In genomic region chr4:10079256-10079655, GRCh38 we compare ENCODE assay signal across 17 cellular contexts. TPM values are rescaled to one million over a fixed set of nuclear protein-coding genes. Genes with fewer than 3 reads are reported as not detected.
DNase-seq lines count a peak whose midpoint lies in the region; ATAC-seq and TF ChIP-seq lines count a peak whose summit lies in the region.
"Had no signal": no experiment of that assay in that cellular context is flagged by ENCODE, and none has a peak within 500 bp of the region (broad histone marks: within the 10 kb centered on the region; RNA-seq: fewer than 3 reads in every experiment).

No MANE protein-coding gene starts in this region.

- H3K27me3 Mint-ChIP-seq in CD8-positive, alpha-beta T cell (ENCODE audit: low read depth), result no peaks in the 10 kb centered on the region
- H3K27me3 Mint-ChIP-seq in naive thymus-derived CD8-positive, alpha-beta T cell, result no peaks in the 10 kb centered on the region
- no peaks in the 10 kb centered on the region for H3K27me3 Mint-ChIP-seq in Calu3 (ENCODE audit: unreplicated experiment)

- no peak overlapping the region for H3K4me3 Mint-ChIP-seq in CD8-positive, alpha-beta T cell
- no peak overlapping the region for H3K4me3 Mint-ChIP-seq in naive thymus-derived CD8-positive, alpha-beta T cell
- no peak overlapping the region for H3K4me3 Mint-ChIP-seq in Calu3 (ENCODE audit: low read depth, unreplicated experiment)
- H3K4me3 Mint-ChIP-seq: endodermal cell, nephron had no signal

- TF ChIP-seq CTCF in CD8-positive, alpha-beta T cell (IDR thresholded peaks at IDR 0.05), result no peak
- TF ChIP-seq CTCF in coronary artery (IDR thresholded peaks at IDR 0.05) (no peak), Calu3 (IDR thresholded peaks at IDR 0.05; ENCODE audit: unreplicated experiment) (no peak)

- H3K9me3 ChIP-seq in CD8-positive, alpha-beta T cell (ENCODE audit: low read length), result no peaks in the 10 kb centered on the region

- peaks cover 95% of the 10 kb centered on the region for H3K36me3 Mint-ChIP-seq in CD8-positive, alpha-beta T cell
- H3K36me3 Mint-ChIP-seq in naive thymus-derived CD8-positive, alpha-beta T cell, result peaks cover 0 to 99% (median 18%) of the 10 kb centered on the region in 3 donors
- H3K36me3 Mint-ChIP-seq in Calu3 (ENCODE audit: insufficient read depth, unreplicated experiment), result peaks cover 12% of the 10 kb centered on the region

- POLR2A ChIA-PET in CD8-positive, alpha-beta T cell (lab: Charles Lee), result no interaction called here
- POLR2A ChIA-PET in naive thymus-derived CD8-positive, alpha-beta T cell (lab: Charles Lee), result no interaction called here

- peaks cover 96% of the 10 kb centered on the region for H3K36me3 ChIP-seq in CD8-positive, alpha-beta T cell (ENCODE audit: insufficient read depth, low read length)

- peak; percentile 4 for DNase-seq in 8988T
- DNase-seq in CD8-positive, alpha-beta T cell, result peak in 2 of 7 experiments; percentile 3 to 36
- DNase-seq in coronary artery (ENCODE audit: low spot score), result peak; percentile 59
- no peak for DNase-seq in naive thymus-derived CD8-positive, alpha-beta T cell
- no peak for DNase-seq in Calu3
- no peak for DNase-seq in stimulated activated naive CD4-positive, alpha-beta T cell treated with Interleukin-2 at 50 U/mL for 16 hours (lab: John Stamatoyannopoulos, UW)
- DNase-seq: caudate nucleus; DMS 273 treated with DMSO at 0.1 percent for 48 hours; NCI-H1694; NCI-H226; NK-92 treated with Interleukin-12 subunit alpha and Interleukin-12 subunit beta, amount 100 ng/mL, for 24 hours; retina had no signal

- no peaks in the 10 kb centered on the region for H3K4me1 ChIP-seq in CD8-positive, alpha-beta T cell (ENCODE audit: insufficient read depth, low read length)

- H3K4me1 Mint-ChIP-seq in CD8-positive, alpha-beta T cell (ENCODE audit: low read depth), result peaks cover 2% of the 10 kb centered on the region
- peaks cover 0 to 5% (median 2%) of the 10 kb centered on the region in 4 donors for H3K4me1 Mint-ChIP-seq in naive thymus-derived CD8-positive, alpha-beta T cell
- no peaks in the 10 kb centered on the region for H3K4me1 Mint-ChIP-seq in Calu3 (ENCODE audit: low read depth, unreplicated experiment)
- H3K4me1 Mint-ChIP-seq: endodermal cell, nephron had no signal

- no peaks in the 10 kb centered on the region for H3K9me3 Mint-ChIP-seq in CD8-positive, alpha-beta T cell
- H3K9me3 Mint-ChIP-seq in naive thymus-derived CD8-positive, alpha-beta T cell, result no peaks in the 10 kb centered on the region
- H3K9me3 Mint-ChIP-seq in Calu3 (ENCODE audit: low read depth, unreplicated experiment), result no peaks in the 10 kb centered on the region
- H3K9me3 Mint-ChIP-seq: endodermal cell, nephron had no signal

- no peak overlapping the region for H3K4me3 ChIP-seq in CD8-positive, alpha-beta T cell (ENCODE audit: low read depth, low read length)
- no peak overlapping the region for H3K4me3 ChIP-seq in coronary artery
- H3K4me3 ChIP-seq: lung had no signal

- intact Hi-C loops in CD8-positive, alpha-beta T cell (cut with DNase I, micrococcal nuclease), result loop anchor here in 1 of 2 experiments (5.0 kb wide), 1 partner anchor 463 kb away; no protein-coding TSS in a partner anchor
- intact Hi-C loops in Calu3 (cut with micrococcal nuclease; ENCODE audit: unreplicated experiment), result no loop called here

- peak overlapping the region; percentile 27 for H3K27ac Mint-ChIP-seq in CD8-positive, alpha-beta T cell
- peak overlapping the region in 6 of 10 donors; percentile 20 to 81 (median 72) for H3K27ac Mint-ChIP-seq in naive thymus-derived CD8-positive, alpha-beta T cell
- no peak overlapping the region for H3K27ac Mint-ChIP-seq in Calu3 (ENCODE audit: unreplicated experiment)
- H3K27ac Mint-ChIP-seq: endodermal cell, nephron had no signal

- no peak for ATAC-seq in CD8-positive, alpha-beta T cell
- no peak for ATAC-seq in naive thymus-derived CD8-positive, alpha-beta T cell
- ATAC-seq in GM18858 (IDR thresholded peaks at IDR 0.05; ENCODE audit: unreplicated experiment), result no peak
- no peak for ATAC-seq in HG03097 (IDR thresholded peaks at IDR 0.05; ENCODE audit: low FRiP score, unreplicated experiment)

- no TSS peak for BruUV-seq in Calu3 (replicated peaks; lab: Mats Ljungman, UMichigan)

- CTCF ChIA-PET in CD8-positive, alpha-beta T cell (lab: Charles Lee), result no interaction called here
- CTCF ChIA-PET in Calu3 (lab: Charles Lee), result no interaction called here

- H3K27ac ChIP-seq in CD8-positive, alpha-beta T cell (ENCODE audit: low read depth, low read length), result no peak overlapping the region
- H3K27ac ChIP-seq in coronary artery, result no peak overlapping the region

- H3K27me3 ChIP-seq in CD8-positive, alpha-beta T cell (ENCODE audit: insufficient read depth, low read length), result no peaks in the 10 kb centered on the region

RNA-seq across cellular contexts. Expression of gene WDR1, which starts 37.3 kb away (rescaled TPM):
- total RNA-seq in CD8-positive, alpha-beta T cell, result 100 to 1,000 TPM; 220 to 224 TPM
- 100 to 1,000 TPM; 295 to 300 TPM for total RNA-seq in naive thymus-derived CD8-positive, alpha-beta T cell
- 100 to 1,000 TPM; 304 to 378 (median 322) TPM for polyA plus RNA-seq in naive thymus-derived CD8-positive, alpha-beta T cell
- 188 and 199 TPM in 2 replicates for total RNA-seq in Calu3 (2022)

RNA-seq across cellular contexts. Expression of gene SLC2A9, which starts 58.0 kb away (rescaled TPM):
- 1 to 10 TPM; 1.1 to 1.8 TPM for total RNA-seq in CD8-positive, alpha-beta T cell
- total RNA-seq in naive thymus-derived CD8-positive, alpha-beta T cell, result 1 to 10 TPM; 3.0 to 3.4 TPM
- under 1 TPM in 2 of 3 donors, not detected in 1; 0.37 to 0.92 TPM for polyA plus RNA-seq in naive thymus-derived CD8-positive, alpha-beta T cell
- total RNA-seq in Calu3 (2022), result 1.4 and 1.8 TPM in 2 replicates

Comparison
In these comparisons a context has a peak if more than half of its experiments do, and no peak if none do; other contexts are left out.
1. DNase-seq: peak in 8988T (single experiment) and coronary artery (single experiment); none in naive thymus-derived CD8-positive, alpha-beta T cell (0 of 10), Calu3 (single experiment) and stimulated activated naive CD4-positive, alpha-beta T cell treated with Interleukin-2 at 50 U/mL for 16 hours (single experiment).